ENCODE assay signal across 9 cellular contexts in genomic region chr12:93127582-93128331, GRCh38.
DNase-seq lines count a peak whose midpoint lies in the region; ATAC-seq, FAIRE-seq and TF ChIP-seq lines count a peak whose summit lies in the region.
"Had no signal": no experiment of that assay in that cellular context is flagged by ENCODE, and none has a peak within 500 bp of the region (broad histone marks: within the 10 kb centered on the region; RNA-seq: fewer than 3 reads in every experiment).

No MANE protein-coding gene starts in this region.

- 42 to 59% methylated on average over 11 to 16 of the region's 16 CpGs for WGBS in testis, 2 donors

- peaks cover 4% of the 10 kb centered on the region for H3K4me1 ChIP-seq in testis

- DNase-seq in KBM-7 (peak; percentile 83), UCSD-AML1 (lab: John Stamatoyannopoulos, UW; ENCODE audit: unreplicated experiment) (peak; percentile 18), iPS-NIHi11 (ENCODE audit: low spot score) (peak; percentile 27), testis (peak; percentile 83), H54 (ENCODE audit: insufficient read length, low spot score) (no peak), RKO (ENCODE audit: low spot score) (no peak)
- DNase-seq: activated B cell treated with CpG ODN at 0.5 μM for 24 hours had no signal

- no peak for FAIRE-seq in H54 (lab: Jason Lieb, UNC)

- H3K4me3 ChIP-seq in testis: no peak overlapping the region

- no peak for ATAC-seq in GM18519 (IDR thresholded peaks at IDR 0.05; ENCODE audit: low FRiP score, unreplicated experiment)
- ATAC-seq in activated CD4-positive, CD25-positive, alpha-beta regulatory T cell treated with anti-CD3 and anti-CD28 coated beads, Interleukin-2, amount 50 U/mL, for 24 hours: no peak

- in situ Hi-C loops in KBM-7 (cut with MboI; ENCODE audit: low pct_unique_long_range_greater_than_20kb, low sequenced_read_pairs): no loop called here

- no peaks in the 10 kb centered on the region for H3K9me3 ChIP-seq in testis

- peak; percentile 16 to 42 (median 23) for TF ChIP-seq CTCF in testis (IDR thresholded peaks at IDR 0.05)

- no peak for TF ChIP-seq POLR2A in testis (IDR thresholded peaks at IDR 0.05)
- no peak for TF ChIP-seq POLR2A in H54 (IDR thresholded peaks at IDR 0.05; ENCODE audit: low read depth, low read length)

- intact Hi-C loops in testis (cut with DNase I; ENCODE audit: low total_unique reads): no loop called here

- H3K27me3 ChIP-seq in testis: no peaks in the 10 kb centered on the region

- peak overlapping the region; percentile 27 to 37 for H3K27ac ChIP-seq in testis

- no peaks in the 10 kb centered on the region for H3K36me3 ChIP-seq in testis (ENCODE audit: low read depth, missing control alignments)

Comparison
In these comparisons a context has a peak if more than half of its experiments do, and no peak if none do; other contexts are left out.
1. DNase-seq: peak in KBM-7 (single experiment), UCSD-AML1 (single experiment), iPS-NIHi11 (single experiment) and testis (single experiment); none in H54 (single experiment) and RKO (single experiment).